In genomic region chr9:70410368-70410767, GRCh38 we compare ENCODE assay signal across 8 cellular contexts.
DNase-seq lines count a peak whose midpoint lies in the region; ATAC-seq and TF ChIP-seq lines count a peak whose summit lies in the region.

No MANE protein-coding gene starts in this region.

- H3K9me3 Mint-ChIP-seq in nephron: no peaks in the 10 kb centered on the region

- peaks cover 67% of the 10 kb centered on the region for H3K4me1 Mint-ChIP-seq in nephron

- H3K4me3 Mint-ChIP-seq in nephron: peak overlapping the region; percentile 65 to 95 (median 89)

- peak overlapping the region; percentile 70 for H3K4me3 ChIP-seq in choroid plexus epithelial cell (ENCODE audit: low read depth, low read length)

- peak overlapping the region; percentile 49 to 96 (median 84) for H3K27ac Mint-ChIP-seq in nephron

- no peak for TF ChIP-seq CTCF in C4-2B (conservative IDR thresholded peaks at IDR 0.05)
- TF ChIP-seq CTCF in choroid plexus epithelial cell (conservative IDR thresholded peaks at IDR 0.05; ENCODE audit: low read depth, low read length): no peak
- no peak for TF ChIP-seq CTCF in nephron (IDR thresholded peaks at IDR 0.05; ENCODE audit: unreplicated experiment in 3 of 3)
- no peak for TF ChIP-seq CTCF in GM20000 (IDR thresholded peaks at IDR 0.05; ENCODE audit: extremely low read depth, missing control alignments)

- peak overlapping the region; percentile 96 for H3K27ac ChIP-seq in C4-2B

- peak; percentile 73 for DNase-seq in MV-4-11 (lab: John Stamatoyannopoulos, UW)
- peak; percentile 64 for DNase-seq in choroid plexus epithelial cell (ENCODE audit: low read depth)
- no peak for DNase-seq in NCI-H748 treated with DMSO at 0.1 percent for 48 hours (lab: John Stamatoyannopoulos, UW)
- DNase-seq in GM20000 (ENCODE audit: low spot score): no peak
- no peak for DNase-seq in NK-92 treated with Interleukin-12 subunit alpha and Interleukin-12 subunit beta, amount 100 ng/mL, for 24 hours (lab: John Stamatoyannopoulos, UW)

- no peaks in the 10 kb centered on the region for H3K36me3 Mint-ChIP-seq in nephron (ENCODE audit: low read depth)

- H3K27me3 Mint-ChIP-seq in nephron (ENCODE audit: low read depth): peaks cover 27% of the 10 kb centered on the region

- no peak for ATAC-seq in GM19452 (IDR thresholded peaks at IDR 0.05; ENCODE audit: unreplicated experiment)

Comparison
In these comparisons a context has a peak if more than half of its experiments do, and no peak if none do; other contexts are left out.
1. DNase-seq: peak in MV-4-11 (single experiment) and choroid plexus epithelial cell (single experiment); none in NCI-H748 treated with DMSO at 0.1 percent for 48 hours (single experiment), GM20000 (single experiment) and NK-92 treated with Interleukin-12 subunit alpha and Interleukin-12 subunit beta, amount 100 ng/mL, for 24 hours (single experiment).